Comparison of ENCODE assay signal across 18 cellular contexts in the genomic region with DNA sequence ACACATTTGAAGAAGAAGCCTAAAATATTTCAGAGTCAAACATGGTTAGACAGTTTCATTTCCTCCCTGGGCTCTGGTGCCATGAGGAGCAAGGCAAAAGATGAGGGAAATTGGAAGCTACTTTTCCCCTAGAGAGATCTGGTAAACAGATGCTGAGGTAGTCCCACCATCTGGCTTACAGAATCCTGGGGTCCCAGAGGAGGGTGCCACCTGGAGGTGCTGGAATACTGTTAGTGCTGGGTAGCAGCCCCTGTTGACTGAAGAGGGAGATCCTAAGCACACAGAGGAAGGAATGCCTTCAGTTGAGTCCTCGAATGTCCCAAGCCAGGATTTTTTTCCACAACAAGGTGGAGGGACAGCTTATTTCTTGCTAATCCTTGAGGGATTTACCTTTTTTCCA.
A peak's percentile ranks its signal among the peaks of the same experiment; 100 is the strongest.
DNase-seq lines count a peak whose midpoint lies in the region; ATAC-seq, FAIRE-seq and TF ChIP-seq lines count a peak whose summit lies in the region.
"Had no signal": no experiment of that assay in that cellular context is flagged by ENCODE, and none has a peak within 500 bp of the region (broad histone marks: within the 10 kb centered on the region; RNA-seq: fewer than 3 reads in every experiment).

No MANE protein-coding gene starts in this region.

- no peak for TF ChIP-seq EP300 in HepG2 (IDR thresholded peaks at IDR 0.05; ENCODE audit: low read depth in 2 of 2, low read length in 2 of 2)
- TF ChIP-seq EP300 in HepG2 (CRISPR knock-in tag; IDR thresholded peaks at IDR 0.05; ENCODE audit: borderline replicate concordance): no peak

- H3K4me3 ChIP-seq in HepG2 (replicated peaks in 1 of 3; ENCODE audit: insufficient read depth in 1 of 3, low read depth in 2 of 3, low read length in 3 of 3): no peak overlapping the region
- H3K4me3 ChIP-seq: psoas muscle had no signal

- no peaks in the 10 kb centered on the region for H3K36me3 ChIP-seq in HepG2 (replicated peaks in 1 of 2; ENCODE audit: control insufficient read depth in 1 of 2, insufficient read depth in 2 of 2, low read length in 2 of 2)

- H3K27ac Mint-ChIP-seq in activated CD8-positive, alpha-beta memory T cell treated with anti-CD3 and anti-CD28 coated beads, Interleukin-2, amount 10 ng/mL, durations not matched to agents 7 days and 5 days: no peak overlapping the region
- H3K27ac Mint-ChIP-seq: naive thymus-derived CD4-positive, alpha-beta T cell had no signal

- no peaks in the 10 kb centered on the region; a peak in 1 of 5 replicates for H3K27me3 ChIP-seq in HepG2 (ENCODE audit: control insufficient read depth in 1 of 2, insufficient read depth in 2 of 2, low read length in 2 of 2)

- H3K9me3 Mint-ChIP-seq in activated CD8-positive, alpha-beta memory T cell treated with anti-CD3 and anti-CD28 coated beads, Interleukin-2, amount 10 ng/mL, durations not matched to agents 7 days and 5 days (ENCODE audit: low read depth): no peaks in the 10 kb centered on the region

- no peak overlapping the region for H2AFZ ChIP-seq in HepG2 (ENCODE audit: low read length)

- in situ Hi-C loops in HepG2 (cut with HindIII; ENCODE audit: extremely low pct_ligation_motif_present, low pct_unique_long_range_greater_than_20kb): no loop called here

- TF ChIP-seq CTCF in HepG2 (CRISPR knock-in tag; IDR thresholded peaks at IDR 0.05): no peak; the same call in 1 of the 2 replicates

- CTCF ChIA-PET in HepG2 (lab: Yijun Ruan, JAX; ENCODE audit: low intra/inter-chr PET ratio, low total read pairs): no interaction called here
- CTCF ChIA-PET in activated CD8-positive, alpha-beta memory T cell treated with anti-CD3 and anti-CD28 coated beads, Interleukin-2, amount 10 ng/mL, durations not matched to agents 7 days and 5 days (lab: Charles Lee): no interaction called here

- H3K27me3 Mint-ChIP-seq in activated CD8-positive, alpha-beta memory T cell treated with anti-CD3 and anti-CD28 coated beads, Interleukin-2, amount 10 ng/mL, durations not matched to agents 7 days and 5 days: no peaks in the 10 kb centered on the region

- WGBS in HepG2 (ENCODE audit: low lambda C conversion rate): 0% methylated on average over 1 of the region's 1 CpG

- BruUV-seq in HepG2 (replicated peaks; lab: Mats Ljungman, UMichigan): no TSS peak

- H3K4me2 ChIP-seq in HepG2 (ENCODE audit: low read depth, low read length): no peak overlapping the region
- H3K4me2 ChIP-seq: KMS-11 had no signal

- no peaks in the 10 kb centered on the region for H3K79me2 ChIP-seq in HepG2 (ENCODE audit: insufficient read depth, low read length)

- TF ChIP-seq RAD21 in HepG2 (CRISPR knock-in tag; IDR thresholded peaks at IDR 0.05): no peak

- H3K9me3 ChIP-seq in HepG2 (ENCODE audit: low read length): no peaks in the 10 kb centered on the region
- H3K9me3 ChIP-seq: psoas muscle had no signal

- no peak overlapping the region for H3K9ac ChIP-seq in HepG2 (ENCODE audit: insufficient read depth, low read depth, low read length)
- H3K9ac ChIP-seq: KMS-11 had no signal

- peak; percentile 43; the same call in 2 of the 3 replicates for ATAC-seq in SK-N-SH treated with all-trans-retinoic acid at 6 μM for 48 hours
- ATAC-seq in HepG2: peak; percentile 44; the same call in 1 of the 3 replicates
- no peak for ATAC-seq in activated CD8-positive, alpha-beta memory T cell treated with anti-CD3 and anti-CD28 coated beads, Interleukin-2, amount 10 ng/mL, durations not matched to agents 7 days and 5 days
- ATAC-seq in HG02798 (IDR thresholded peaks at IDR 0.05; ENCODE audit: poor library complexity, unreplicated experiment): no peak
- ATAC-seq: naive thymus-derived CD4-positive, alpha-beta T cell had no signal

- FAIRE-seq in HepG2 (lab: Jason Lieb, UNC): no peak
- FAIRE-seq: urothelium cell line had no signal

- POLR2A ChIA-PET in HepG2 (lab: Yijun Ruan, JAX): no interaction called here

- no peaks in the 10 kb centered on the region for H3K4me1 Mint-ChIP-seq in activated CD8-positive, alpha-beta memory T cell treated with anti-CD3 and anti-CD28 coated beads, Interleukin-2, amount 10 ng/mL, durations not matched to agents 7 days and 5 days
- H3K4me1 Mint-ChIP-seq: naive thymus-derived CD4-positive, alpha-beta T cell had no signal

- no peaks in the 10 kb centered on the region for H3K36me3 Mint-ChIP-seq in activated CD8-positive, alpha-beta memory T cell treated with anti-CD3 and anti-CD28 coated beads, Interleukin-2, amount 10 ng/mL, durations not matched to agents 7 days and 5 days
- H3K36me3 Mint-ChIP-seq: naive thymus-derived CD4-positive, alpha-beta T cell had no signal

- H3K4me1 ChIP-seq in HepG2 (ENCODE audit: insufficient read depth, low read length): no peaks in the 10 kb centered on the region
- H3K4me1 ChIP-seq: psoas muscle had no signal

- no peaks in the 10 kb centered on the region for H4K20me1 ChIP-seq in HepG2 (ENCODE audit: insufficient read depth, low read length)

- H3K27ac ChIP-seq in HepG2 (ENCODE audit: extremely low read length, insufficient read depth, low read length): no peak overlapping the region
- H3K27ac ChIP-seq: KMS-11, psoas muscle, VCaP had no signal

- intact Hi-C loops in HepG2 (cut with micrococcal nuclease; ENCODE audit: unreplicated experiment): loop anchor here (10.0 kb wide), 1 partner anchor 340 kb away; no protein-coding TSS in a partner anchor

- DNase-seq in ELR (ENCODE audit: low read depth): peak; percentile 2
- DNase-seq in NCI-H1092 treated with DMSO at 0.1 percent for 48 hours (lab: John Stamatoyannopoulos, UW): peak; percentile 64
- peak; percentile 2 for DNase-seq in HepG2 (ENCODE audit: low spot score)
- no peak for DNase-seq in activated gamma-delta T cell treated with Interleukin-2 at 50 U/mL for 16 hours
- DNase-seq in activated CD8-positive, alpha-beta memory T cell treated with anti-CD3 and anti-CD28 coated beads, Interleukin-2, amount 10 ng/mL, durations not matched to agents 7 days and 5 days: no peak
- DNase-seq in SKM-1 (lab: John Stamatoyannopoulos, UW; ENCODE audit: unreplicated experiment): no peak
- DNase-seq: activated CD8-positive, alpha-beta memory T cell treated with anti-CD3 and anti-CD28 coated beads for 24 hours; activated effector memory CD4-positive, alpha-beta T cell treated with anti-CD3 and anti-CD28 coated beads, Interleukin-2, amount 50 U/mL, for 16 hours; C1 segment of cervical spinal cord; left ventricle myocardium superior; naive thymus-derived CD4-positive, alpha-beta T cell; psoas muscle; SW 1271 had no signal

- TF ChIP-seq POLR2A in HepG2 (IDR thresholded peaks at IDR 0.05; ENCODE audit: insufficient read depth in 1 of 2, low read depth in 2 of 2, low read length in 2 of 2): no peak

- no peak overlapping the region for H3K4me3 Mint-ChIP-seq in activated CD8-positive, alpha-beta memory T cell treated with anti-CD3 and anti-CD28 coated beads, Interleukin-2, amount 10 ng/mL, durations not matched to agents 7 days and 5 days
- H3K4me3 Mint-ChIP-seq: naive thymus-derived CD4-positive, alpha-beta T cell had no signal

TF ChIP-seq in SK-N-SH treated with all-trans-retinoic acid at 6 μM for 48 hours, 23 proteins besides CTCF, POLR2A, EP300 and RAD21:
- TF ChIP-seq, protein P1, sequence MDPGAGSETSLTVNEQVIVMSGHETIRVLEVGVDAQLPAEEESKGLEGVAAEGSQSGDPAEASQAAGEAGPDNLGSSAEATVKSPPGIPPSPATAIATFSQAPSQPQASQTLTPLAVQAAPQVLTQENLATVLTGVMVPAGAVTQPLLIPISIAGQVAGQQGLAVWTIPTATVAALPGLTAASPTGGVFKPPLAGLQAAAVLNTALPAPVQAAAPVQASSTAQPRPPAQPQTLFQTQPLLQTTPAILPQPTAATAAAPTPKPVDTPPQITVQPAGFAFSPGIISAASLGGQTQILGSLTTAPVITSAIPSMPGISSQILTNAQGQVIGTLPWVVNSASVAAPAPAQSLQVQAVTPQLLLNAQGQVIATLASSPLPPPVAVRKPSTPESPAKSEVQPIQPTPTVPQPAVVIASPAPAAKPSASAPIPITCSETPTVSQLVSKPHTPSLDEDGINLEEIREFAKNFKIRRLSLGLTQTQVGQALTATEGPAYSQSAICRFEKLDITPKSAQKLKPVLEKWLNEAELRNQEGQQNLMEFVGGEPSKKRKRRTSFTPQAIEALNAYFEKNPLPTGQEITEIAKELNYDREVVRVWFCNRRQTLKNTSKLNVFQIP (CRISPR knock-in tag; IDR thresholded peaks at IDR 0.05; ENCODE audit: borderline replicate concordance, low read depth): no peak
- TF ChIP-seq ZC3H10 (CRISPR knock-in tag; IDR thresholded peaks at IDR 0.05) (no peak), BACH2 (CRISPR knock-in tag; IDR thresholded peaks at IDR 0.05; ENCODE audit: borderline replicate concordance) (no peak), TCF4 (CRISPR knock-in tag; IDR thresholded peaks at IDR 0.05; ENCODE audit: borderline replicate concordance) (peak; percentile 81; the same call in 1 of the 2 replicates), TOX (CRISPR knock-in tag; IDR thresholded peaks at IDR 0.05; ENCODE audit: borderline replicate concordance) (no peak)

TF ChIP-seq in HepG2, 621 proteins besides CTCF, POLR2A, EP300 and RAD21:
- no peak for TF ChIP-seq REXO4 (CRISPR knock-in tag; IDR thresholded peaks at IDR 0.05; ENCODE audit: borderline replicate concordance)
- no peak for TF ChIP-seq MTF1 (CRISPR knock-in tag; IDR thresholded peaks at IDR 0.05)

Comparison
In these comparisons a context has a peak if more than half of its experiments do, and no peak if none do; other contexts are left out.
1. DNase-seq: peak in ELR (single experiment), NCI-H1092 treated with DMSO at 0.1 percent for 48 hours (single experiment) and HepG2 (single experiment); none in activated gamma-delta T cell treated with Interleukin-2 at 50 U/mL for 16 hours (single experiment), activated CD8-positive, alpha-beta memory T cell treated with anti-CD3 and anti-CD28 coated beads, Interleukin-2, amount 10 ng/mL, durations not matched to agents 7 days and 5 days (single experiment) and SKM-1 (single experiment).
2. ATAC-seq: peak in SK-N-SH treated with all-trans-retinoic acid at 6 μM for 48 hours (single experiment) and HepG2 (single experiment); none in activated CD8-positive, alpha-beta memory T cell treated with anti-CD3 and anti-CD28 coated beads, Interleukin-2, amount 10 ng/mL, durations not matched to agents 7 days and 5 days (single experiment) and HG02798 (single experiment).